In the genomic region with DNA sequence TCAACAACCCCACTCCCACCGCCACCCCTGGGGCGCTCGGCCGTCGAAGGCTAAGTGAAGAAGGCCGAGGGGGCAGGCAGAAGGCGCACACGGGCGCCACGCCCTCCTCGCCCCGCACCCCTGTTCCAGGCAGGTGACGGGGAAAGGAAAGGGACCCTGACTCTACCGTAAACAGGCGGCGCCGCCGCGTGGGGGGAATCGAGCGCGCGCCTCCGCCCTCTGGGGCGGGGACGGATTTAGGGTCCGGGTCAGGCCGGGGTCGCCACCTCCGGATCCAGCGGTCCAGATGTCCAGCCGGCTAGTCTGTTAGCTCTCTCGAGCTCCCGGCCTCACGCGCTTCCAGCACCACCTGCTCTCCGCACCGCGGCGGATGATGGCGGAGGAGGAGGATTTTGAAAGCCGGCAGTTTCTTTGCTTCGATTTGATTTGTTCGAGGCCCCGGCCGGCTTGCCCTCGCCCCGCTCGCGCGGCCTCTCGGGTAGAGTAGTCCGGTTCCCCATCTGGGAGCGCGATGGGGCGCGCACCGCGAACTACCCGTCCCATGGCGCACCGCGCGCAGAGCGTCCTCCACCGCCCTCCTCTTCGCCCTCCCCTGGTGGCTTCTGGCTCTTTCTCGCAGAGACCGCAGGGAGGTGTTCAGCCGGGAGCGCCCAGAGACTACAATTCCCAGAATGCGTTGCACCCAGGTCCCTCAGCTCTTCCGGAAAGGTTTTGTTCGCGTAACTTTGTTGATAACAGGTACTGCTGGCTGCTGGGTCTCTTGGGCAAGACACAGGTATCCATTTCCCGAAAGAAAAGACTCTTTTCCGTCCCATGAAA, we compare ENCODE assay signal across 8 cellular contexts. TPM values are rescaled to one million over a fixed set of nuclear protein-coding genes. Genes with fewer than 3 reads are reported as not detected.
DNase-seq lines count a peak whose midpoint lies in the region; ATAC-seq and FAIRE-seq lines count a peak whose summit lies in the region.

TSS of gene RANGAP1 (minus strand) at position 368 of the 819 bp plus-strand sequence. CDS start 5,143 bp downstream, outside the sequence.

- FAIRE-seq in islet of Langerhans (lab: Jason Lieb, UNC): peak; percentile 72

- DNase-seq in Ammon's horn (ENCODE audit: low spot score) (peak; percentile 99), NCI-H460 (ENCODE audit: extremely low read depth, low read depth) (peak; percentile 95), cerebellar nuclear complex (lab: John Stamatoyannopoulos, UW) (peak; percentile 91 to 96)
- DNase-seq in activated CD4-positive, CD25-positive, alpha-beta regulatory T cell treated with anti-CD3 and anti-CD28 coated beads, Interleukin-2, amount 50 U/mL, for 72 hours: peak; percentile 96
- DNase-seq in stimulated activated CD4-positive, alpha-beta T cell treated with anti-CD3 and anti-CD28 coated beads, Interleukin-12 subunit alpha, Interleukin-12 subunit beta, amount 100 ng/mL, for 4 hours: peak; percentile 95

- ATAC-seq in GM19043 (IDR thresholded peaks at IDR 0.05; ENCODE audit: low read depth, unreplicated experiment) (peak; percentile 95), HG03378 (IDR thresholded peaks at IDR 0.05; ENCODE audit: unreplicated experiment) (peak; percentile 77)

RNA-seq across cellular contexts. Expression of gene RANGAP1, which starts in this region (rescaled TPM):
- 44.2 and 47.0 TPM in 2 replicates for total RNA-seq in NCI-H460 (2014; rRNA removed; shearing (Covaris generic))
- polyA plus RNA-seq in NCI-H460 (2014; cell fraction: nucleus; rRNA removed): 109 and 121 TPM in 2 replicates

Comparison
In these comparisons a context has a peak if more than half of its experiments do, and no peak if none do; other contexts are left out.
1. Peak in every context shown above with its lines: DNase-seq and ATAC-seq.